Comparison of ENCODE assay signal across 13 cellular contexts in genomic region chr13:111903143-111903542, GRCh38.
"Had no signal": no experiment of that assay in that cellular context is flagged by ENCODE, and none has a peak within 500 bp of the region (broad histone marks: within the 10 kb centered on the region; RNA-seq: fewer than 3 reads in every experiment).

No MANE protein-coding gene starts in this region.

- H3K27me3 ChIP-seq: right lobe of liver, testis had no signal

- H3K27ac ChIP-seq: esophagus squamous epithelium, psoas muscle, right lobe of liver, spleen, testis had no signal

- ATAC-seq: psoas muscle; right lobe of liver; stimulated activated naive CD8-positive, alpha-beta T cell treated with anti-CD3 and anti-CD28 coated beads, Interleukin-15, amount 100 ng/mL, for 72 hours; T-helper 17 cell; WTC11 had no signal

- H3K4me3 ChIP-seq: esophagus squamous epithelium, psoas muscle, right lobe of liver, spleen, testis had no signal

- H3K4me1 ChIP-seq: esophagus squamous epithelium, psoas muscle, right lobe of liver, spleen, testis had no signal

- H3K9me3 ChIP-seq: esophagus squamous epithelium, psoas muscle, right lobe of liver, spleen, testis had no signal

- DNase-seq: activated CD4-positive, alpha-beta T cell treated with anti-CD3 and anti-CD28 coated beads, Interleukin-2, amount 10 ng/mL, durations not matched to agents 7 days and 5 days; activated T-cell treated with anti-CD3 and anti-CD28 coated beads, Interleukin-2, amount 50 U/mL, for 1 hour; amniotic stem cell; esophagus squamous epithelium; hippocampal formation; nephron progenitor cell; psoas muscle; right lobe of liver; spleen; stimulated activated naive CD8-positive, alpha-beta T cell treated with anti-CD3 and anti-CD28 coated beads, Interleukin-15, amount 100 ng/mL, for 72 hours; T-helper 17 cell; testis had no signal

- H3K36me3 ChIP-seq: esophagus squamous epithelium, right lobe of liver, spleen had no signal
